In the genomic region with DNA sequence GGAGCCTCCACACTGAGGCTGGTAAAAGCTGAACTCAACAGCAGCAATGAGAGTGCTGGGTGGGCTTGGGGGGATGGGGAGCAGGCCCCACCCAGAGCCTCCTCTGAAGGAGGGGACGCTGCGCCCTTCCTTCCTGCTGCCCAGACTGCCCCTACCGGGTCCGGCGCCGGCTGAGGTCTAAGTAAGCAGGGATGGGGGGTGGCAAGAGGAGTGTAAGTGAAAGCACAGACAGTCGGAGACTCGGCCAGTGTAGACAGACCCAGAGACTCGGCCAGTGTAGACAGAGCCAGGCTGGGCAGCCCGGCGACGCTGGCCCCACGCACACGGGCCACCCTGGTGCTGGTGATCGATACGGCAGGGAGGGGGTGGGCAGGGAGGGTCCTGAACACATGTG, we compare ENCODE assay signal across 17 cellular contexts. TPM values are rescaled to one million over a fixed set of nuclear protein-coding genes. Genes with fewer than 3 reads are reported as not detected.
A peak's percentile ranks its signal among the peaks of the same experiment; 100 is the strongest.
DNase-seq lines count a peak whose midpoint lies in the region; ATAC-seq, FAIRE-seq and TF ChIP-seq lines count a peak whose summit lies in the region.
"Had no signal": no experiment of that assay in that cellular context is flagged by ENCODE, and none has a peak within 500 bp of the region (broad histone marks: within the 10 kb centered on the region; RNA-seq: fewer than 3 reads in every experiment).

No MANE protein-coding gene starts in this region.

- H3K9me1 ChIP-seq in K562 (ENCODE audit: control insufficient read depth, insufficient read depth, low read length), result no peaks in the 10 kb centered on the region

- no peak for ATAC-seq in Right ventricle myocardium inferior
- no peak for ATAC-seq in K562
- ATAC-seq: CD8-positive, alpha-beta T cell had no signal

- H3K9me3 Mint-ChIP-seq in Caco-2 (ENCODE audit: unreplicated experiment), result no peaks in the 10 kb centered on the region
- H3K9me3 Mint-ChIP-seq: CD8-positive, alpha-beta T cell had no signal

- peaks cover 10% of the 10 kb centered on the region for H3K4me1 ChIP-seq in Caco-2
- H3K4me1 ChIP-seq in K562 (replicated peaks in 1 of 2; ENCODE audit: control insufficient read depth in 2 of 2, insufficient read depth in 2 of 2, low read length in 2 of 2), result peaks cover 8 to 70% of the 10 kb centered on the region in 2 experiments
- no peaks in the 10 kb centered on the region for H3K4me1 ChIP-seq in osteoblast (ENCODE audit: insufficient read depth, low read length)
- peaks cover 0 to 12% of the 10 kb centered on the region in 2 donors for H3K4me1 ChIP-seq in thyroid gland

- in situ Hi-C loops in K562 (cut with MboI), result loop anchor here (5.0 kb wide), 1 partner anchor 161 kb away; no protein-coding TSS in a partner anchor

- POLR2A ChIA-PET in Caco-2 (lab: Charles Lee), result no interaction called here
- POLR2A ChIA-PET in K562 (lab: Yijun Ruan, JAX), result interaction anchor here (0.6 to 1.5 kb wide), 3 partner anchors 15 to 561 kb away, joined by 3 to 7 read pairs (median 6); a partner anchor contains a TSS

- no peaks in the 10 kb centered on the region for H3K79me2 ChIP-seq in K562 (ENCODE audit: control insufficient read depth, insufficient read depth, low read length)
- no peaks in the 10 kb centered on the region for H3K79me2 ChIP-seq in osteoblast (ENCODE audit: insufficient read depth, low read length)

- H3K4me3 Mint-ChIP-seq in Caco-2 (ENCODE audit: unreplicated experiment), result no peak overlapping the region
- H3K4me3 Mint-ChIP-seq: CD8-positive, alpha-beta T cell had no signal

- DNase-seq in cardiac septum (ENCODE audit: low spot score) (peak; percentile 10), Right ventricle myocardium inferior (ENCODE audit: missing footprints) (no peak), Caco-2 (no peak), K562 (ENCODE audit: extremely low read depth in 1 of 4, low spot score in 3 of 4) (no peak), osteoblast (ENCODE audit: insufficient read length, low spot score, missing footprints) (peak; percentile 18), NCI-H526 treated with DMSO at 0.1 percent for 48 hours (lab: John Stamatoyannopoulos, UW) (no peak), thyroid gland (no peak), T1000 (lab: John Stamatoyannopoulos, UW) (no peak)
- DNase-seq: AML-193; CD8-positive, alpha-beta T cell; DMS 273 treated with DMSO at 0.1 percent for 48 hours; GOT3; NCI-H146; NCI-H2107; NCI-H748 treated with DMSO at 0.1 percent for 48 hours; SHP77 treated with DMSO at 0.1 percent for 48 hours had no signal

- H3K27me3 Mint-ChIP-seq in Caco-2 (ENCODE audit: insufficient read depth, unreplicated experiment), result no peaks in the 10 kb centered on the region

- no peak for TF ChIP-seq CTCF in Caco-2 (IDR thresholded peaks at IDR 0.05; ENCODE audit: insufficient read depth in 1 of 2, low read depth in 1 of 2, low read length in 1 of 2, severe bottlenecking in 1 of 2, unreplicated experiment in 1 of 2)
- TF ChIP-seq CTCF in K562 (IDR thresholded peaks at IDR 0.05 in 2 of 3, conservative IDR thresholded peaks at IDR 0.05 in 1 of 3; ENCODE audit: insufficient read depth in 2 of 3, low read depth in 1 of 3, low read length in 3 of 3), result no peak
- TF ChIP-seq CTCF in osteoblast (IDR thresholded peaks at IDR 0.05; ENCODE audit: extremely low read depth, low read depth, low read length), result no peak
- TF ChIP-seq CTCF in thyroid gland (IDR thresholded peaks at IDR 0.05), result no peak

- H3K4me3 ChIP-seq in Caco-2 (ENCODE audit: low read depth, low read length) (no peak overlapping the region), K562 (no peak overlapping the region), osteoblast (ENCODE audit: insufficient read depth, low read length) (no peak overlapping the region), thyroid gland (replicated peaks in 1 of 3) (no peak overlapping the region)

- H3K27me3 ChIP-seq in Caco-2 (replicated peaks; ENCODE audit: control insufficient read depth, insufficient read depth, low read length) (no peaks in the 10 kb centered on the region), K562 (ENCODE audit: control insufficient read depth in 2 of 2, insufficient read depth in 2 of 2, low read length in 2 of 2) (no peaks in the 10 kb centered on the region), osteoblast (ENCODE audit: insufficient read depth, low read length) (no peaks in the 10 kb centered on the region), thyroid gland (no peaks in the 10 kb centered on the region)

- intact Hi-C loops in cardiac septum (cut with DNase I) (loop anchor here (5.0 kb wide), 1 partner anchor 166 kb away; no protein-coding TSS in a partner anchor), Right ventricle myocardium inferior (cut with DNase I) (no loop called here), Caco-2 (cut with micrococcal nuclease; ENCODE audit: unreplicated experiment) (loop anchor here (10.0 kb wide), 1 partner anchor 146 kb away; a partner anchor contains a TSS), K562 (cut with micrococcal nuclease) (loop anchor here (5.0 to 10.0 kb wide), 2 partner anchors 86 to 146 kb away; a partner anchor contains a TSS), thyroid gland (cut with DNase I) (no loop called here)

- TF ChIP-seq EP300 in K562 (IDR thresholded peaks at IDR 0.05; ENCODE audit: low read length), result no peak

- no peak overlapping the region for H3K9ac ChIP-seq in K562 (ENCODE audit: insufficient read depth in 1 of 2, low read depth in 2 of 2, low read length in 2 of 2)

- no peaks in the 10 kb centered on the region; the same call in 1 of the 2 replicates for H3K9me3 ChIP-seq in Caco-2
- H3K9me3 ChIP-seq in K562 (replicated peaks; ENCODE audit: control insufficient read depth, insufficient read depth, low read depth, low read length), result no peaks in the 10 kb centered on the region
- no peaks in the 10 kb centered on the region for H3K9me3 ChIP-seq in osteoblast (ENCODE audit: low read depth, low read length)
- no peaks in the 10 kb centered on the region for H3K9me3 ChIP-seq in thyroid gland

- peaks cover 3% of the 10 kb centered on the region; the same call in 1 of the 2 replicates for H3K36me3 ChIP-seq in Caco-2 (ENCODE audit: control insufficient read depth, insufficient read depth, low read length)
- peaks cover 34% of the 10 kb centered on the region for H3K36me3 ChIP-seq in K562 (ENCODE audit: control insufficient read depth, insufficient read depth, low read length)
- H3K36me3 ChIP-seq in osteoblast (ENCODE audit: insufficient read depth, low read length), result peaks cover 10% of the 10 kb centered on the region
- no peaks in the 10 kb centered on the region for H3K36me3 ChIP-seq in thyroid gland

- no peak for TF ChIP-seq POLR2A in K562 (conservative IDR thresholded peaks at IDR 0.05)
- no peak for TF ChIP-seq POLR2A in thyroid gland (IDR thresholded peaks at IDR 0.05)

- H3K27ac ChIP-seq in K562 (ENCODE audit: extremely low read depth, low read depth, low read length), result no peak overlapping the region
- no peak overlapping the region for H3K27ac ChIP-seq in osteoblast (ENCODE audit: low read depth, low read length)
- no peak overlapping the region for H3K27ac ChIP-seq in thyroid gland

- H3K27ac Mint-ChIP-seq in Caco-2 (ENCODE audit: unreplicated experiment), result no peak overlapping the region
- H3K27ac Mint-ChIP-seq: CD8-positive, alpha-beta T cell had no signal

- no peak overlapping the region for H2AFZ ChIP-seq in K562 (ENCODE audit: low read depth, low read length)
- H2AFZ ChIP-seq in osteoblast (ENCODE audit: low read length), result no peak overlapping the region

- BruUV-seq in Caco-2 (replicated peaks; lab: Mats Ljungman, UMichigan) (TSS peak; percentile 54), K562 (replicated peaks; lab: Mats Ljungman, UMichigan) (no TSS peak)

- H4K20me1 ChIP-seq in K562 (replicated peaks; ENCODE audit: control insufficient read depth, insufficient read depth, low read length) (no peaks in the 10 kb centered on the region), osteoblast (ENCODE audit: insufficient read depth, low read length) (peaks cover 7% of the 10 kb centered on the region)

- H3K4me2 ChIP-seq in K562 (ENCODE audit: insufficient read depth, low read length) (no peak overlapping the region), osteoblast (ENCODE audit: insufficient read depth, low read length) (no peak overlapping the region)

- H3K4me1 Mint-ChIP-seq in Caco-2 (ENCODE audit: low read depth, unreplicated experiment), result peaks cover 14% of the 10 kb centered on the region

- no peak for TF ChIP-seq RAD21 in K562 (CRISPR knock-in tag; conservative IDR thresholded peaks at IDR 0.05 in 1 of 2, IDR thresholded peaks at IDR 0.05 in 1 of 2)

- peaks cover 34% of the 10 kb centered on the region for H3K36me3 Mint-ChIP-seq in Caco-2 (ENCODE audit: insufficient read depth, unreplicated experiment)

- WGBS in K562 (ENCODE audit: insufficient coverage, low coverage, missing lambda C conversion rate), result 98% methylated on average over 11 of the region's 16 CpGs
- 88 to 98% methylated on average over 10 to 13 of the region's 16 CpGs for WGBS in thyroid gland, 2 donors

- no peak for FAIRE-seq in K562 (lab: Jason Lieb, UNC)

- CTCF ChIA-PET in Caco-2 (lab: Charles Lee), result no interaction called here
- CTCF ChIA-PET in K562 (lab: Yijun Ruan, JAX; ENCODE audit: low intra/inter-chr PET ratio), result no interaction called here

RNA-seq across cellular contexts. Expression of a gene that starts 7.4 kb away (rescaled TPM):
- total RNA-seq in cardiac septum, result not detected
- not detected for total RNA-seq in Right ventricle myocardium inferior
- 8.5 and 8.6 TPM in 2 replicates for total RNA-seq in Caco-2 (2022)
- 0.23 and 0.67 TPM in 2 replicates for total RNA-seq in K562 (2011; cell fraction: chromatin; rRNA removed; ENCODE audit: low replicate concordance)
- 0.50 and 0.53 TPM in 2 replicates for total RNA-seq in K562 (2011; cell fraction: nucleolus; rRNA removed)
- total RNA-seq in K562 (2011; cell fraction: nucleoplasm; rRNA removed), result 0.22 TPM in 1 of 2 replicates, not detected in the other
- total RNA-seq in K562 (2014; rRNA removed), result 0.16 and 0.27 TPM in 2 replicates
- not detected in 2 replicates for total RNA-seq in K562 (2014; rRNA removed; fragmentation: Illumina TruSeq; extraction: Trizol)
- 0.08 TPM in 1 of 2 replicates, not detected in the other for total RNA-seq in K562 (2015; rRNA removed; fragmentation: Illumina TruSeq; extraction: Trizol)
- 0.13 and 0.18 TPM in 2 replicates for total RNA-seq in K562 (2021)
- 0.06 and 0.11 TPM in 2 replicates for polyA plus RNA-seq in K562 (2011; rRNA removed)
- polyA plus RNA-seq in K562 (2011; cell fraction: cytosol; rRNA removed), result 0.04 and 0.27 TPM in 2 replicates
- 0.63 and 1.0 TPM in 2 replicates for polyA plus RNA-seq in K562 (2011; cell fraction: nucleus; rRNA removed)
- polyA plus RNA-seq in K562 (2012), result 0.12 and 0.16 TPM in 2 replicates
- 0.07 TPM in 1 of 2 replicates, not detected in the other for polyA plus RNA-seq in K562 (2014; fragmentation: Illumina TruSeq; extraction: Trizol)
- not detected for polyA plus RNA-seq in K562 (2014; fragmentation: Nextera tagmentation; extraction: Ambion mirVana)
- 0.20 TPM in 1 of 2 replicates, not detected in the other for polyA plus RNA-seq in K562 (2014; rRNA removed)
- not detected in 2 replicates for polyA minus RNA-seq in K562 (2011; rRNA and poly(A)+ RNA removed)
- not detected in 2 replicates for polyA minus RNA-seq in K562 (2011; cell fraction: cytosol; rRNA and poly(A)+ RNA removed)
- 0.13 and 0.22 TPM in 2 replicates for polyA minus RNA-seq in K562 (2011; cell fraction: nucleus; rRNA and poly(A)+ RNA removed)
- not detected in 2 replicates for total RNA-seq in osteoblast
- total RNA-seq in thyroid gland, result under 1 TPM in 2 of 4 donors, not detected in 2; 0.29 to 0.78 TPM
- total RNA-seq: CD8-positive, alpha-beta T cell; Daoy had no signal

RNA-seq across cellular contexts. Expression of a gene that starts 10.6 kb away (rescaled TPM):
- total RNA-seq in cardiac septum (12.2 TPM), Right ventricle myocardium inferior (11.5 TPM), Caco-2 (2022) (65.5 and 67.6 TPM in 2 replicates), K562 (2014; rRNA removed) (49.2 and 60.0 TPM in 2 replicates), K562 (2014; rRNA removed; fragmentation: Illumina TruSeq; extraction: Trizol) (24.4 and 29.3 TPM in 2 replicates), K562 (2015; rRNA removed; fragmentation: Illumina TruSeq; extraction: Trizol) (28.2 and 29.1 TPM in 2 replicates), K562 (2021) (72.0 and 74.5 TPM in 2 replicates), osteoblast (19.2 and 22.4 TPM in 2 replicates), thyroid gland (10 to 100 TPM; 50.1 to 58.5 (median 54.2) TPM)
- 47.6 and 128 TPM in 2 replicates for total RNA-seq in K562 (2011; cell fraction: chromatin; rRNA removed; ENCODE audit: low replicate concordance)
- total RNA-seq in K562 (2011; cell fraction: nucleolus; rRNA removed), result 87.2 and 93.1 TPM in 2 replicates
- 47.3 and 58.7 TPM in 2 replicates for total RNA-seq in K562 (2011; cell fraction: nucleoplasm; rRNA removed)
- polyA plus RNA-seq in K562 (2011; rRNA removed) (44.9 and 71.8 TPM in 2 replicates), K562 (2014; fragmentation: Illumina TruSeq; extraction: Trizol) (26.4 and 44.1 TPM in 2 replicates), K562 (2014; fragmentation: Nextera tagmentation; extraction: Ambion mirVana) (under 1 TPM; 0.20 to 0.42 TPM), K562 (2014; rRNA removed) (76.3 and 82.7 TPM in 2 replicates)
- polyA plus RNA-seq in K562 (2011; cell fraction: cytosol; rRNA removed), result 59.2 and 114 TPM in 2 replicates
- polyA plus RNA-seq in K562 (2011; cell fraction: nucleus; rRNA removed), result 244 and 400 TPM in 2 replicates
- polyA plus RNA-seq in K562 (2012), result 38.5 and 48.2 TPM in 2 replicates
- 25.2 and 31.9 TPM in 2 replicates for polyA minus RNA-seq in K562 (2011; rRNA and poly(A)+ RNA removed)
- polyA minus RNA-seq in K562 (2011; cell fraction: cytosol; rRNA and poly(A)+ RNA removed), result 37.7 and 44.3 TPM in 2 replicates
- 47.9 and 59.5 TPM in 2 replicates for polyA minus RNA-seq in K562 (2011; cell fraction: nucleus; rRNA and poly(A)+ RNA removed)

RNA-seq across cellular contexts. Expression of a gene that starts 25.4 kb away (rescaled TPM):
- total RNA-seq in cardiac septum (3.3 TPM), Right ventricle myocardium inferior (2.2 TPM), Caco-2 (2022) (7.3 and 8.6 TPM in 2 replicates), K562 (2014; rRNA removed) (0.33 and 0.50 TPM in 2 replicates), K562 (2014; rRNA removed; fragmentation: Illumina TruSeq; extraction: Trizol) (not detected in 2 replicates), K562 (2015; rRNA removed; fragmentation: Illumina TruSeq; extraction: Trizol) (0.07 TPM in 1 of 2 replicates, not detected in the other), K562 (2021) (0.63 and 1.2 TPM in 2 replicates), osteoblast (0.36 and 0.88 TPM in 2 replicates), thyroid gland (10 to 100 TPM in 2 of 4 donors, 1 to 10 TPM in 2; 5.4 to 16.6 (median 10.0) TPM)
- total RNA-seq in K562 (2011; cell fraction: chromatin; rRNA removed; ENCODE audit: low replicate concordance), result 0.25 and 0.97 TPM in 2 replicates
- total RNA-seq in K562 (2011; cell fraction: nucleolus; rRNA removed), result 1.6 and 1.8 TPM in 2 replicates
- total RNA-seq in K562 (2011; cell fraction: nucleoplasm; rRNA removed), result 0.69 and 0.88 TPM in 2 replicates
- polyA plus RNA-seq in K562 (2011; rRNA removed) (0.11 and 0.22 TPM in 2 replicates), K562 (2014; fragmentation: Illumina TruSeq; extraction: Trizol) (not detected in 2 replicates), K562 (2014; fragmentation: Nextera tagmentation; extraction: Ambion mirVana) (not detected), K562 (2014; rRNA removed) (0.20 and 0.50 TPM in 2 replicates)
- polyA plus RNA-seq in K562 (2011; cell fraction: cytosol; rRNA removed), result 0.13 and 0.36 TPM in 2 replicates
- polyA plus RNA-seq in K562 (2011; cell fraction: nucleus; rRNA removed), result 2.8 and 4.7 TPM in 2 replicates
- polyA plus RNA-seq in K562 (2012), result 0.34 and 2.4 TPM in 2 replicates
- polyA minus RNA-seq in K562 (2011; rRNA and poly(A)+ RNA removed), result not detected in 2 replicates
- polyA minus RNA-seq in K562 (2011; cell fraction: cytosol; rRNA and poly(A)+ RNA removed), result not detected in 2 replicates
- 0.81 and 1.00 TPM in 2 replicates for polyA minus RNA-seq in K562 (2011; cell fraction: nucleus; rRNA and poly(A)+ RNA removed)
- total RNA-seq: Daoy had no signal

RNA-seq across cellular contexts. Expression of a gene that starts 25.6 kb away (rescaled TPM):
- total RNA-seq in cardiac septum (11.3 TPM), Right ventricle myocardium inferior (6.8 TPM), Caco-2 (2022) (10.9 and 11.2 TPM in 2 replicates), K562 (2014; rRNA removed) (6.5 and 6.7 TPM in 2 replicates), K562 (2014; rRNA removed; fragmentation: Illumina TruSeq; extraction: Trizol) (1.3 and 1.5 TPM in 2 replicates), K562 (2015; rRNA removed; fragmentation: Illumina TruSeq; extraction: Trizol) (3.3 and 3.4 TPM in 2 replicates), K562 (2021) (11.7 and 12.5 TPM in 2 replicates), osteoblast (7.6 and 10.0 TPM in 2 replicates), thyroid gland (10 to 100 TPM; 13.0 to 32.0 (median 26.6) TPM)
- total RNA-seq in K562 (2011; cell fraction: chromatin; rRNA removed; ENCODE audit: low replicate concordance), result 17.3 and 38.8 TPM in 2 replicates
- total RNA-seq in K562 (2011; cell fraction: nucleolus; rRNA removed), result 26.5 and 29.7 TPM in 2 replicates
- 17.2 and 17.5 TPM in 2 replicates for total RNA-seq in K562 (2011; cell fraction: nucleoplasm; rRNA removed)
- polyA plus RNA-seq in K562 (2011; rRNA removed) (3.9 and 8.0 TPM in 2 replicates), K562 (2014; fragmentation: Illumina TruSeq; extraction: Trizol) (5.6 and 8.5 TPM in 2 replicates), K562 (2014; fragmentation: Nextera tagmentation; extraction: Ambion mirVana) (under 1 TPM; 0.29 to 0.35 TPM), K562 (2014; rRNA removed) (8.6 and 10.2 TPM in 2 replicates)
- 5.1 and 8.7 TPM in 2 replicates for polyA plus RNA-seq in K562 (2011; cell fraction: cytosol; rRNA removed)
- polyA plus RNA-seq in K562 (2011; cell fraction: nucleus; rRNA removed), result 60.2 and 73.6 TPM in 2 replicates
- 7.9 and 18.3 TPM in 2 replicates for polyA plus RNA-seq in K562 (2012)
- 2.0 and 3.0 TPM in 2 replicates for polyA minus RNA-seq in K562 (2011; rRNA and poly(A)+ RNA removed)
- polyA minus RNA-seq in K562 (2011; cell fraction: cytosol; rRNA and poly(A)+ RNA removed), result 2.3 and 5.6 TPM in 2 replicates
- polyA minus RNA-seq in K562 (2011; cell fraction: nucleus; rRNA and poly(A)+ RNA removed), result 6.2 and 8.9 TPM in 2 replicates

Comparison
In these comparisons a context has a peak if more than half of its experiments do, and no peak if none do; other contexts are left out.
1. DNase-seq: peak in cardiac septum (single experiment) and osteoblast (single experiment); none in Right ventricle myocardium inferior (single experiment), Caco-2 (0 of 2), K562 (0 of 4), NCI-H526 treated with DMSO at 0.1 percent for 48 hours (single experiment), thyroid gland (0 of 2) and T1000 (single experiment).
2. intact Hi-C loops: an anchor here in cardiac septum (5.0 kb wide), Caco-2 (10.0 kb wide) and K562 (5.0 to 10.0 kb wide); none called in Right ventricle myocardium inferior and thyroid gland.